ENCODE assay signal across 8 cellular contexts in genomic region chr19:57578487-57579205, GRCh38. TPM values are rescaled to one million over a fixed set of nuclear protein-coding genes. Genes with fewer than 3 reads are reported as not detected.
A peak's percentile ranks its signal among the peaks of the same experiment; 100 is the strongest.
DNase-seq lines count a peak whose midpoint lies in the region; ATAC-seq and TF ChIP-seq lines count a peak whose summit lies in the region.

TSS of gene ZNF416 (minus strand) at chr19:57578911. CDS start at chr19:57578704, 207 bp downstream.

- H3K27ac ChIP-seq in CD4-positive, alpha-beta T cell (ENCODE audit: low read depth, low read length) = peak within 1 kb of the TSS; percentile 60
- H3K27ac ChIP-seq in duodenal mucosa (ENCODE audit: low read depth, low read length) = peak within 1 kb of the TSS; percentile 8
- peak within 1 kb of the TSS in 1 of 3 donors; percentile 48 for H3K27ac ChIP-seq in right lobe of liver

- intact Hi-C loops in CD4-positive, alpha-beta T cell (cut with DNase I, micrococcal nuclease) = loop anchor here (1.0 to 5.0 kb wide), 10 partner anchors 19 to 189 kb away; partner anchors contain the start of genes ZNF211 (in 2 of the 2), ZNF549 (in 2 of the 2), ZNF134 (in 1 of the 2) and ZNF530 (in 1 of the 2)
- intact Hi-C loops in activated CD4-positive, alpha-beta memory T cell treated with anti-CD3 and anti-CD28 coated beads for 36 hours (cut with micrococcal nuclease) = loop anchor here (1.0 to 10.0 kb wide), 10 partner anchors 20 to 574 kb away; partner anchors contain the start of genes ZNF134, ZNF211, ZNF329 and ZNF417
- intact Hi-C loops in right lobe of liver (cut with DNase I) = no loop called here

- CTCF ChIA-PET in CD4-positive, alpha-beta T cell (lab: Charles Lee) = interaction anchor here (1.0 to 1.3 kb wide), 3 partner anchors 20 to 36 kb away, joined by 3 to 5 read pairs (median 4); partner anchors contain the start of gene ZNF134
- CTCF ChIA-PET in activated CD4-positive, alpha-beta memory T cell treated with anti-CD3 and anti-CD28 coated beads for 36 hours (lab: Charles Lee) = no interaction called here

- H3K27me3 ChIP-seq in CD4-positive, alpha-beta T cell (ENCODE audit: control insufficient read depth, insufficient read depth, low read length) = no peaks in the 10 kb centered on the region
- H3K27me3 ChIP-seq in duodenal mucosa (ENCODE audit: control insufficient read depth in 1 of 2, insufficient read depth in 2 of 2, low read length in 2 of 2) (no peaks in the 10 kb centered on the region), right lobe of liver (no peaks in the 10 kb centered on the region)

- H3K9me3 ChIP-seq in CD4-positive, alpha-beta T cell (ENCODE audit: control insufficient read depth, low read length) = peaks cover 44% of the 10 kb centered on the region
- H3K9me3 ChIP-seq in duodenal mucosa (ENCODE audit: control insufficient read depth in 1 of 2, low read length in 2 of 2) = peaks cover 41 to 49% of the 10 kb centered on the region in 2 donors
- H3K9me3 ChIP-seq in right lobe of liver = peaks cover 0 to 15% (median 7%) of the 10 kb centered on the region in 4 donors

- DNase-seq in CD4-positive, alpha-beta T cell = peak; percentile 88 to 97 (median 92)
- DNase-seq in NCI-H774 (lab: John Stamatoyannopoulos, UW) = peak; percentile 98
- DNase-seq in activated CD4-positive, alpha-beta memory T cell treated with anti-CD3 and anti-CD28 coated beads for 36 hours = peak; percentile 97
- DNase-seq in right lobe of liver = peak; percentile 94 to 98 (median 98)
- DNase-seq in stimulated activated CD4-positive, alpha-beta T cell treated with anti-CD3 and anti-CD28 coated beads, Interleukin-4, amount 100 ng/mL, for 24 hours = peak; percentile 97

- H3K27ac Mint-ChIP-seq in CD4-positive, alpha-beta T cell = peak within 1 kb of the TSS; percentile 79
- H3K27ac Mint-ChIP-seq in activated CD4-positive, alpha-beta memory T cell treated with anti-CD3 and anti-CD28 coated beads for 36 hours = peak within 1 kb of the TSS; percentile 75

- H3K36me3 ChIP-seq in duodenal mucosa (ENCODE audit: control insufficient read depth in 1 of 2, insufficient read depth in 2 of 2, low read length in 2 of 2) (peaks cover 31 to 33% of the 10 kb centered on the region in 2 donors), right lobe of liver (peaks cover 0 to 22% (median 7%) of the 10 kb centered on the region in 4 donors)

- peak within 1 kb of the TSS; percentile 79 to 85 for H3K4me3 ChIP-seq in duodenal mucosa (ENCODE audit: low read depth in 1 of 2, low read length in 2 of 2)
- peak within 1 kb of the TSS; percentile 96 to 100 (median 96) for H3K4me3 ChIP-seq in right lobe of liver

- peaks cover 72% of the 10 kb centered on the region for H3K36me3 Mint-ChIP-seq in CD4-positive, alpha-beta T cell (ENCODE audit: low read depth)
- peaks cover 48% of the 10 kb centered on the region for H3K36me3 Mint-ChIP-seq in activated CD4-positive, alpha-beta memory T cell treated with anti-CD3 and anti-CD28 coated beads for 36 hours

- no peak for TF ChIP-seq CTCF in CD4-positive, alpha-beta T cell (IDR thresholded peaks at IDR 0.05)
- TF ChIP-seq CTCF in right lobe of liver (IDR thresholded peaks at IDR 0.05) = peak in 3 of 4 donors; percentile 11 to 23 (median 19)

- no peaks in the 10 kb centered on the region for H3K27me3 Mint-ChIP-seq in CD4-positive, alpha-beta T cell
- H3K27me3 Mint-ChIP-seq in activated CD4-positive, alpha-beta memory T cell treated with anti-CD3 and anti-CD28 coated beads for 36 hours = no peaks in the 10 kb centered on the region

- H3K9ac ChIP-seq in duodenal mucosa (ENCODE audit: low read depth in 1 of 2, low read length in 2 of 2) = peak within 1 kb of the TSS; percentile 61 to 72

- H3K4me1 ChIP-seq in duodenal mucosa (ENCODE audit: control insufficient read depth in 1 of 2, insufficient read depth in 2 of 2, low read length in 2 of 2) = peaks cover 8 to 17% of the 10 kb centered on the region in 2 donors
- peaks cover 0 to 6% (median 0%) of the 10 kb centered on the region in 4 donors for H3K4me1 ChIP-seq in right lobe of liver

- no peak for TF ChIP-seq POLR2A in right lobe of liver (IDR thresholded peaks at IDR 0.05)

- peaks cover 28% of the 10 kb centered on the region for H3K4me1 Mint-ChIP-seq in CD4-positive, alpha-beta T cell (ENCODE audit: low read depth)
- peaks cover 18% of the 10 kb centered on the region for H3K4me1 Mint-ChIP-seq in activated CD4-positive, alpha-beta memory T cell treated with anti-CD3 and anti-CD28 coated beads for 36 hours (ENCODE audit: low read depth)

- POLR2A ChIA-PET in CD4-positive, alpha-beta T cell (lab: Charles Lee) = interaction anchor here (0.5 to 2.2 kb wide), 11 partner anchors 20 to 605 kb away, joined by 3 to 6 read pairs (median 5); partner anchors contain the start of genes ZNF134, ZNF154, ZNF419 and ZNF530
- POLR2A ChIA-PET in activated CD4-positive, alpha-beta memory T cell treated with anti-CD3 and anti-CD28 coated beads for 36 hours (lab: Charles Lee) = no interaction called here

- 0% methylated on average over 14 of the region's 62 CpGs for WGBS in right lobe of liver (ENCODE audit: insufficient coverage, low coverage, low lambda C conversion rate, missing lambda C conversion rate)

- ATAC-seq in CD4-positive, alpha-beta T cell (ENCODE audit: poor library complexity) = peak; percentile 96
- ATAC-seq in GM19438 (IDR thresholded peaks at IDR 0.05; ENCODE audit: low read depth, unreplicated experiment) (peak; percentile 89), HG03571 (IDR thresholded peaks at IDR 0.05; ENCODE audit: unreplicated experiment) (peak; percentile 74), right lobe of liver (peak; percentile 98 to 100 (median 100))

- H3K9me3 Mint-ChIP-seq in CD4-positive, alpha-beta T cell = peaks cover 27% of the 10 kb centered on the region
- H3K9me3 Mint-ChIP-seq in activated CD4-positive, alpha-beta memory T cell treated with anti-CD3 and anti-CD28 coated beads for 36 hours = peaks cover 65% of the 10 kb centered on the region

- H3K4me3 Mint-ChIP-seq in CD4-positive, alpha-beta T cell = peak within 1 kb of the TSS; percentile 94
- peak within 1 kb of the TSS; percentile 76 for H3K4me3 Mint-ChIP-seq in activated CD4-positive, alpha-beta memory T cell treated with anti-CD3 and anti-CD28 coated beads for 36 hours

RNA-seq across cellular contexts. Expression of gene ZNF416, which starts in this region (rescaled TPM):
- 1 to 10 TPM; 5.2 to 5.7 TPM for total RNA-seq in CD4-positive, alpha-beta T cell
- total RNA-seq in activated CD4-positive, alpha-beta memory T cell treated with anti-CD3 and anti-CD28 coated beads for 36 hours = 1 to 10 TPM; 2.2 to 2.4 TPM
- total RNA-seq in right lobe of liver = 1 to 10 TPM in 4 of 6 experiments, under 1 TPM in 2; 0.43 to 1.8 (median 1.2) TPM

Comparison
In these comparisons a context has a peak if more than half of its experiments do, and no peak if none do; other contexts are left out.
1. intact Hi-C loops: an anchor here in CD4-positive, alpha-beta T cell (1.0 to 5.0 kb wide) and activated CD4-positive, alpha-beta memory T cell treated with anti-CD3 and anti-CD28 coated beads for 36 hours (1.0 to 10.0 kb wide); none called in right lobe of liver.